In genomic region chr4:182495111-182495510, GRCh38 we compare ENCODE assay signal across 19 cellular contexts.
DNase-seq lines count a peak whose midpoint lies in the region; ATAC-seq lines count a peak whose summit lies in the region.
"Had no signal": no experiment of that assay in that cellular context is flagged by ENCODE, and none has a peak within 500 bp of the region (broad histone marks: within the 10 kb centered on the region; RNA-seq: fewer than 3 reads in every experiment).

No MANE protein-coding gene starts in this region.

- no peak for ATAC-seq in effector memory CD8-positive, alpha-beta T cell (replicated peaks)
- ATAC-seq: A549, GM12878, SK-N-SH treated with all-trans-retinoic acid at 6 μM for 48 hours had no signal

- no peaks in the 10 kb centered on the region for H3K4me1 Mint-ChIP-seq in effector memory CD8-positive, alpha-beta T cell (ENCODE audit: low read depth in 2 of 2)

- no peak overlapping the region for H3K4me3 Mint-ChIP-seq in effector memory CD8-positive, alpha-beta T cell
- H3K4me3 Mint-ChIP-seq: CD8-positive, alpha-beta memory T cell; IgD-negative memory B cell; T-helper 1 cell treated with Interleukin-12 subunit alpha and Interleukin-12 subunit beta and Interleukin-4 antibody, amounts not matched to agents 30 μg/mL and 1 μg/mL, for 36 hours had no signal

- H3K27me3 ChIP-seq in SJCRH30: no peaks in the 10 kb centered on the region
- H3K27me3 ChIP-seq: BLaER1 treated with 17β-estradiol and CSF1 and Interleukin-3, amounts not matched to agents 10 nM and 100 nM had no signal

- no peaks in the 10 kb centered on the region for H3K9me3 ChIP-seq in SJCRH30 (replicated peaks)
- H3K9me3 ChIP-seq: A549; BLaER1 treated with 17β-estradiol and CSF1 and Interleukin-3, amounts not matched to agents 10 nM and 100 nM had no signal

- H3K4me1 ChIP-seq in SJCRH30: peaks cover 15% of the 10 kb centered on the region
- H3K4me1 ChIP-seq: A549 had no signal

- peak overlapping the region; percentile 9; the same call in 1 of the 2 replicates for H3K4me3 ChIP-seq in SJCRH30
- H3K4me3 ChIP-seq: A549; BLaER1 treated with 17β-estradiol and CSF1 and Interleukin-3, amounts not matched to agents 10 nM and 100 nM; GM12878 had no signal

- peaks cover 7 to 20% of the 10 kb centered on the region in 2 donors for H3K27me3 Mint-ChIP-seq in effector memory CD8-positive, alpha-beta T cell

- H3K27ac Mint-ChIP-seq in effector memory CD8-positive, alpha-beta T cell: no peak overlapping the region
- H3K27ac Mint-ChIP-seq: CD8-positive, alpha-beta memory T cell; IgD-negative memory B cell; T-helper 1 cell treated with Interleukin-12 subunit alpha and Interleukin-12 subunit beta and Interleukin-4 antibody, amounts not matched to agents 30 μg/mL and 1 μg/mL, for 36 hours had no signal

- peak; percentile 21 for DNase-seq in NCI-H510A treated with DMSO at 0.1 percent for 48 hours (lab: John Stamatoyannopoulos, UW)
- no peak for DNase-seq in NCI-H510A (lab: John Stamatoyannopoulos, UW)
- DNase-seq in NCI-H187 (lab: John Stamatoyannopoulos, UW): peak; percentile 48 to 62
- peak; percentile 5 to 52 for DNase-seq in SJCRH30
- no peak for DNase-seq in NCI-H1436 treated with DMSO at 0.1 percent for 48 hours (lab: John Stamatoyannopoulos, UW)
- no peak for DNase-seq in NCI-H748 (lab: John Stamatoyannopoulos, UW; ENCODE audit: unreplicated experiment)
- DNase-seq in effector memory CD8-positive, alpha-beta T cell: no peak
- DNase-seq: CD8-positive, alpha-beta memory T cell; GDM1; GOT3; NCI-H2107; NCI-H446; SHP77 had no signal

- no peaks in the 10 kb centered on the region for H3K9me3 Mint-ChIP-seq in effector memory CD8-positive, alpha-beta T cell
- H3K9me3 Mint-ChIP-seq: CD8-positive, alpha-beta memory T cell; IgD-negative memory B cell; T-helper 1 cell treated with Interleukin-12 subunit alpha and Interleukin-12 subunit beta and Interleukin-4 antibody, amounts not matched to agents 30 μg/mL and 1 μg/mL, for 36 hours had no signal

- H3K36me3 Mint-ChIP-seq in effector memory CD8-positive, alpha-beta T cell (ENCODE audit: insufficient read depth): no peaks in the 10 kb centered on the region
- H3K36me3 Mint-ChIP-seq: CD8-positive, alpha-beta memory T cell; IgD-negative memory B cell had no signal

- no peaks in the 10 kb centered on the region for H3K36me3 ChIP-seq in SJCRH30
- H3K36me3 ChIP-seq: BLaER1 treated with 17β-estradiol and CSF1 and Interleukin-3, amounts not matched to agents 10 nM and 100 nM had no signal

- peak overlapping the region; percentile 39 for H3K27ac ChIP-seq in SJCRH30
- H3K27ac ChIP-seq: A549; BLaER1 treated with 17β-estradiol and CSF1 and Interleukin-3, amounts not matched to agents 10 nM and 100 nM had no signal

Comparison
In these comparisons a context has a peak if more than half of its experiments do, and no peak if none do; other contexts are left out.
1. DNase-seq: peak in NCI-H510A treated with DMSO at 0.1 percent for 48 hours (single experiment), NCI-H187 (2 of 2) and SJCRH30 (2 of 2); none in NCI-H510A (single experiment), NCI-H1436 treated with DMSO at 0.1 percent for 48 hours (single experiment), NCI-H748 (single experiment) and effector memory CD8-positive, alpha-beta T cell (0 of 3).